ENCODE assay signal across 8 cellular contexts in the genomic region with DNA sequence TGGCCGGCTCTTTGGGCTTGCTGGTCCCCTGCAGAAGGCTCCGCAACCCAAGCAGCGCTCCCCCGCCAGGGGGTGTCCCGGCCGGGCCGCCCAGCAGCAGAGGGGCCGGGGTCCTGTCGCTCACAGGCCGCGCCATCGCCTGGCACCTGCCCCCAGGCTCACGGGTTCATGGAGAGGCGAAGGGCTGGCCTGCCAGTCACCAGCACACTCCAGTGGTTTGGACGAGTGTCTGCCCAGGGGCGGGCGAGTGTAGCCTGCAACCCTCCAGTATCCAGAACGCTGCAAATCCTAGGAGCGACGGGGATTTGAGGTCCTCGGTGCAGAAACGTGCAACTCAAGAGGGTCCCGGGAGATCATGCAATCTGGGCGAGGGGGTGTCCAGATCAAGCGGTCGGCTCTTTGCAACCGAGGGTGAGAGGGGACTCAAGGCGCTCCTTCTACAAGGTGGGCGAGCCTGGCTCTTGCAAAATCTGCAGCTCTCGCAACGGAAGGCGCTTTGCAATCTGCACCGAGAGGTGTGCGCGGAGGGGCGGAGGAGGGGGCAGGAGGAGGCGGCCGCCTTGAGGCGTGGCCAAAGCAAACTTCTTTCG. TPM values are rescaled to one million over a fixed set of nuclear protein-coding genes. Genes with fewer than 3 reads are reported as not detected.
DNase-seq lines count a peak whose midpoint lies in the region; ATAC-seq and TF ChIP-seq lines count a peak whose summit lies in the region.

A gene with protein sequence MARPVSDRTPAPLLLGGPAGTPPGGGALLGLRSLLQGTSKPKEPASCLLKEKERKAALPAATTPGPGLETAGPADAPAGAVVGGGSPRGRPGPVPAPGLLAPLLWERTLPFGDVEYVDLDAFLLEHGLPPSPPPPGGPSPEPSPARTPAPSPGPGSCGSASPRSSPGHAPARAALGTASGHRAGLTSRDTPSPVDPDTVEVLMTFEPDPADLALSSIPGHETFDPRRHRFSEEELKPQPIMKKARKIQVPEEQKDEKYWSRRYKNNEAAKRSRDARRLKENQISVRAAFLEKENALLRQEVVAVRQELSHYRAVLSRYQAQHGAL (minus strand): TSS at position 521 of the 590 bp plus-strand sequence. CDS start 385 bp downstream, at position 136.

- peak within 1 kb of the TSS; percentile 97 to 100 (median 100) for H3K27ac ChIP-seq in gastrocnemius medialis

- H3K4me1 ChIP-seq in gastrocnemius medialis: peaks cover 41 to 50% of the 10 kb centered on the region in 2 donors

- peak in 3 of 5 experiments; percentile 22 to 34 (median 32) for TF ChIP-seq CTCF in gastrocnemius medialis (IDR thresholded peaks at IDR 0.05 in 4 of 5, conservative IDR thresholded peaks at IDR 0.05 in 1 of 5)

- ATAC-seq in left ventricle myocardium superior (peak; percentile 10), gastrocnemius medialis (peak; percentile 7 to 15), GM21825 (IDR thresholded peaks at IDR 0.05; ENCODE audit: unreplicated experiment) (no peak)

- DNase-seq in NCI-H1694 treated with DMSO at 0.1 percent for 48 hours (lab: John Stamatoyannopoulos, UW) (peak; percentile 66), NCI-H1694 (lab: John Stamatoyannopoulos, UW) (no peak), KG1 (lab: John Stamatoyannopoulos, UW) (peak; percentile 35), left ventricle myocardium superior (peak; percentile 78), gastrocnemius medialis (peak in 1 of 2 donors; percentile 79), NCI-H446 treated with DMSO at 0.1 percent for 48 hours (lab: John Stamatoyannopoulos, UW) (no peak)
- DNase-seq in activated CD8-positive, alpha-beta memory T cell treated with anti-CD3 and anti-CD28 coated beads, Interleukin-2, amount 50 U/mL, for 48 hours: peak; percentile 73

- no peaks in the 10 kb centered on the region for H3K9me3 ChIP-seq in gastrocnemius medialis

- intact Hi-C loops in left ventricle myocardium superior (cut with micrococcal nuclease): no loop called here
- intact Hi-C loops in gastrocnemius medialis (cut with DNase I; ENCODE audit: low total_unique reads): loop anchor here (5.0 to 10.0 kb wide), 3 partner anchors 515 to 1565 kb away; partner anchors contain the start of genes AKT1S1, MYH14 and TBC1D17

- H3K4me3 ChIP-seq in gastrocnemius medialis: peak within 1 kb of the TSS; percentile 58 to 95 (median 76)

- H3K36me3 ChIP-seq in gastrocnemius medialis: no peaks in the 10 kb centered on the region

- no peaks in the 10 kb centered on the region for H3K27me3 ChIP-seq in gastrocnemius medialis

- TF ChIP-seq POLR2A in gastrocnemius medialis (IDR thresholded peaks at IDR 0.05): no peak

- in situ Hi-C loops in gastrocnemius medialis (cut with MboI; ENCODE audit: low sequenced_read_pairs in 4 of 4): loop anchor here in 1 of 4 donors (25.0 kb wide), 1 partner anchor 100 kb away; the partner anchor contains the start of genes IZUMO1 and RASIP1

RNA-seq across cellular contexts. Expression of the gene that starts here (rescaled TPM):
- total RNA-seq in left ventricle myocardium superior (22.8 TPM), gastrocnemius medialis (10 to 100 TPM in 1 of 4 donors, 1 to 10 TPM in 3; 1.7 to 12.9 (median 4.4) TPM)

Comparison
In these comparisons a context has a peak if more than half of its experiments do, and no peak if none do; other contexts are left out.
1. DNase-seq: peak in NCI-H1694 treated with DMSO at 0.1 percent for 48 hours (single experiment), KG1 (single experiment), activated CD8-positive, alpha-beta memory T cell treated with anti-CD3 and anti-CD28 coated beads, Interleukin-2, amount 50 U/mL, for 48 hours (single experiment) and left ventricle myocardium superior (single experiment); none in NCI-H1694 (single experiment) and NCI-H446 treated with DMSO at 0.1 percent for 48 hours (single experiment).